1 cellular context compared by ENCODE assay signal in the genomic region with DNA sequence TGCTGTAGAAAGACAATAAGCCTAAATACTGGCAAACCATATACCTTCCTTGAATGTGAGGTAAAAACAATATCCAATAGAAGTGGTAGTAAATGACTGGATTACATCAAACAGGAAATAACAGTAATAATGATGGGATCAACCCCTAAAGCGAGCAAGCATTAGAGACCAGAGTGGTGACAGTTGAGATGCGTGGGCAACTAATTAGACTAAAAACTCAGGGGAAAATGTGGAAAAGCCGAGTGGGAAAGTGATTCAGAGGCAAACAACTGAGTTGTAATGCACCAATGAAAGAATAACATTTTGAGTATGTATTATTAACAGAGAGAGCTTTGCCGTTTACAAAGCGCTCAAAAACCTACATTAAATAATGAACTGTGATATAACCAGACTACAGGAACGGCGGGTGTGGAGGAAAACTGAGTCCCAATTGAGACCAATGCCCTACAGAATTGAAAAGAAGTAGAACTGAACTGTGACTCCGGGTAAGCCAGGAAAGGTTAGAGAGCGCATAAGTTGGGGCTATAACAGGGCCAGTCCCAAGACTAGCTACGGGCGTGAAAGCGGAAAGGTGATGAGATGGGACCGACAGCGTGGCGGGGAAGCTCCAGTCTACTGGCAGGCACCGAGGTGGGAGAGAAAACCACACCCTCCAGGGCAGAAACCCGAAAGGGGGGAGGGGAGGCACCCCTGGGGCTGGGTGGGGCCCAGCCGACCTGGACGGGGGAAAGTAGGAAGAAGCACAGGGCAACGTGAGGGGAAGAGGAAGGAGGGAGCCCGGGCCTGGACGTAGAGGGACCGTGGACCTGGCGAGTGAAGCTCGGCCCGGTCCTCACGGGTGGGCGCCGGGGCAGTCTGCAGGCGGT.
TF ChIP-seq lines count a peak whose summit lies in the region.

No MANE protein-coding gene starts in this region.

TF ChIP-seq in HEK293, 187 proteins besides CTCF, POLR2A, EP300 and RAD21 (continued from another document):
- TF ChIP-seq, protein P1, sequence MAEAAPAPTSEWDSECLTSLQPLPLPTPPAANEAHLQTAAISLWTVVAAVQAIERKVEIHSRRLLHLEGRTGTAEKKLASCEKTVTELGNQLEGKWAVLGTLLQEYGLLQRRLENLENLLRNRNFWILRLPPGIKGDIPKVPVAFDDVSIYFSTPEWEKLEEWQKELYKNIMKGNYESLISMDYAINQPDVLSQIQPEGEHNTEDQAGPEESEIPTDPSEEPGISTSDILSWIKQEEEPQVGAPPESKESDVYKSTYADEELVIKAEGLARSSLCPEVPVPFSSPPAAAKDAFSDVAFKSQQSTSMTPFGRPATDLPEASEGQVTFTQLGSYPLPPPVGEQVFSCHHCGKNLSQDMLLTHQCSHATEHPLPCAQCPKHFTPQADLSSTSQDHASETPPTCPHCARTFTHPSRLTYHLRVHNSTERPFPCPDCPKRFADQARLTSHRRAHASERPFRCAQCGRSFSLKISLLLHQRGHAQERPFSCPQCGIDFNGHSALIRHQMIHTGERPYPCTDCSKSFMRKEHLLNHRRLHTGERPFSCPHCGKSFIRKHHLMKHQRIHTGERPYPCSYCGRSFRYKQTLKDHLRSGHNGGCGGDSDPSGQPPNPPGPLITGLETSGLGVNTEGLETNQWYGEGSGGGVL (tag by site-specific recombination; IDR thresholded peaks at IDR 0.05) = 0 out of 2 replicates have a peak, but pooled peaks have one; percentile 29
- no peak for TF ChIP-seq ZXDB (tag by site-specific recombination; IDR thresholded peaks at IDR 0.05)
